In genomic region chr10:115355162-115355760, GRCh38 we compare ENCODE assay signal across 8 cellular contexts.
DNase-seq lines count a peak whose midpoint lies in the region; ATAC-seq, FAIRE-seq and TF ChIP-seq lines count a peak whose summit lies in the region.

No MANE protein-coding gene starts in this region.

- H3K27me3 Mint-ChIP-seq in activated CD8-positive, alpha-beta memory T cell treated with anti-CD3 and anti-CD28 coated beads, Interleukin-2, amount 10 ng/mL, durations not matched to agents 7 days and 5 days, result no peaks in the 10 kb centered on the region
- H3K27me3 Mint-ChIP-seq in neural progenitor cell (ENCODE audit: insufficient read depth, low read depth), result no peaks in the 10 kb centered on the region

- H3K36me3 Mint-ChIP-seq in activated CD8-positive, alpha-beta memory T cell treated with anti-CD3 and anti-CD28 coated beads, Interleukin-2, amount 10 ng/mL, durations not matched to agents 7 days and 5 days, result no peaks in the 10 kb centered on the region
- no peaks in the 10 kb centered on the region for H3K36me3 Mint-ChIP-seq in neural progenitor cell

- no peaks in the 10 kb centered on the region for H3K9me2 ChIP-seq in PC-9 (ENCODE audit: insufficient read depth)

- no peaks in the 10 kb centered on the region for H3K79me2 ChIP-seq in PC-9 (ENCODE audit: low read depth)
- no peaks in the 10 kb centered on the region for H3K79me2 ChIP-seq in endothelial cell of umbilical vein (ENCODE audit: control insufficient read depth, insufficient read depth, low read length)
- no peaks in the 10 kb centered on the region for H3K79me2 ChIP-seq in neural progenitor cell (ENCODE audit: low read depth)

- H3K4me3 Mint-ChIP-seq in activated CD8-positive, alpha-beta memory T cell treated with anti-CD3 and anti-CD28 coated beads, Interleukin-2, amount 10 ng/mL, durations not matched to agents 7 days and 5 days, result no peak overlapping the region
- H3K4me3 Mint-ChIP-seq in neural progenitor cell, result no peak overlapping the region

- H3K4me1 Mint-ChIP-seq in activated CD8-positive, alpha-beta memory T cell treated with anti-CD3 and anti-CD28 coated beads, Interleukin-2, amount 10 ng/mL, durations not matched to agents 7 days and 5 days, result no peaks in the 10 kb centered on the region
- H3K4me1 Mint-ChIP-seq in neural progenitor cell, result no peaks in the 10 kb centered on the region

- TF ChIP-seq RAD21 in Ishikawa (IDR thresholded peaks at IDR 0.05; ENCODE audit: low read depth), result peak; percentile 96

- no TSS peak for BruUV-seq in PC-9 (replicated peaks; lab: Mats Ljungman, UMichigan)
- BruUV-seq in endothelial cell of umbilical vein (replicated peaks; lab: Mats Ljungman, UMichigan), result no TSS peak

- POLR2A ChIA-PET in PC-9 (lab: Charles Lee; ENCODE audit: unreplicated experiment), result no interaction called here
- POLR2A ChIA-PET in endothelial cell of umbilical vein (lab: Charles Lee), result no interaction called here

- intact Hi-C loops in PC-9 (cut with micrococcal nuclease; ENCODE audit: unreplicated experiment) (loop anchor here (1.0 to 10.0 kb wide), 4 partner anchors 934 to 1820 kb away; no protein-coding TSS in a partner anchor), endothelial cell of umbilical vein (cut with micrococcal nuclease) (loop anchor here (1.0 kb wide), 4 partner anchors 62 to 1135 kb away; no protein-coding TSS in a partner anchor)

- no peak overlapping the region for H3K27ac Mint-ChIP-seq in activated CD8-positive, alpha-beta memory T cell treated with anti-CD3 and anti-CD28 coated beads, Interleukin-2, amount 10 ng/mL, durations not matched to agents 7 days and 5 days
- H3K27ac Mint-ChIP-seq in neural progenitor cell, result no peak overlapping the region

- H2AFZ ChIP-seq in PC-9 (no peak overlapping the region), endothelial cell of umbilical vein (ENCODE audit: low read depth, low read length) (no peak overlapping the region), neural progenitor cell (replicated peaks) (no peak overlapping the region)

- H3K27me3 ChIP-seq in PC-9 (ENCODE audit: insufficient read depth, low read depth) (no peaks in the 10 kb centered on the region), endothelial cell of umbilical vein (ENCODE audit: control insufficient read depth in 2 of 2, insufficient read depth in 2 of 2, low read length in 2 of 2) (no peaks in the 10 kb centered on the region), neural progenitor cell (no peaks in the 10 kb centered on the region)

- H3K9ac ChIP-seq in endothelial cell of umbilical vein (replicated peaks; ENCODE audit: extremely low read depth, insufficient read depth, low read length) (no peak overlapping the region), neural progenitor cell (no peak overlapping the region)

- peak; percentile 66 for FAIRE-seq in endothelial cell of umbilical vein (lab: Jason Lieb, UNC)

- no peak overlapping the region for H3K4me2 ChIP-seq in PC-9
- H3K4me2 ChIP-seq in endothelial cell of umbilical vein (ENCODE audit: insufficient read depth, low read length), result no peak overlapping the region
- H3K4me2 ChIP-seq in neural progenitor cell, result no peak overlapping the region

- no peaks in the 10 kb centered on the region for H3K9me1 ChIP-seq in endothelial cell of umbilical vein (replicated peaks; ENCODE audit: control insufficient read depth, extremely low read depth, insufficient read depth, low read length)

- H3K27ac ChIP-seq in PC-9 (no peak overlapping the region), endothelial cell of umbilical vein (ENCODE audit: insufficient read depth, low read depth, low read length) (no peak overlapping the region), neural progenitor cell (no peak overlapping the region)

- no peaks in the 10 kb centered on the region for H3K9me3 Mint-ChIP-seq in activated CD8-positive, alpha-beta memory T cell treated with anti-CD3 and anti-CD28 coated beads, Interleukin-2, amount 10 ng/mL, durations not matched to agents 7 days and 5 days (ENCODE audit: low read depth)
- no peaks in the 10 kb centered on the region for H3K9me3 Mint-ChIP-seq in neural progenitor cell

- TF ChIP-seq POLR2A in endothelial cell of umbilical vein (IDR thresholded peaks at IDR 0.05; ENCODE audit: low read depth, low read length), result no peak

- H3F3A ChIP-seq in PC-9 (ENCODE audit: insufficient read depth, low read depth), result no peaks in the 10 kb centered on the region
- H3F3A ChIP-seq in neural progenitor cell (ENCODE audit: low read depth), result no peaks in the 10 kb centered on the region

- CTCF ChIA-PET in activated CD8-positive, alpha-beta memory T cell treated with anti-CD3 and anti-CD28 coated beads, Interleukin-2, amount 10 ng/mL, durations not matched to agents 7 days and 5 days (lab: Charles Lee), result no interaction called here
- CTCF ChIA-PET in PC-9 (lab: Charles Lee) (no interaction called here), endothelial cell of umbilical vein (lab: Charles Lee) (no interaction called here)

- H4K20me1 ChIP-seq in PC-9 (ENCODE audit: insufficient read depth) (no peaks in the 10 kb centered on the region), endothelial cell of umbilical vein (replicated peaks; ENCODE audit: control insufficient read depth, extremely low read depth, insufficient read depth, low read length) (no peaks in the 10 kb centered on the region), neural progenitor cell (ENCODE audit: low read depth) (no peaks in the 10 kb centered on the region)

- TF ChIP-seq EP300 in Ishikawa (IDR thresholded peaks at IDR 0.05; ENCODE audit: borderline replicate concordance), result no peak

- dilution Hi-C loops in endothelial cell of umbilical vein (cut with MboI; ENCODE audit: extremely low pct_ligation_motif_present, low sequenced_read_pairs), result no loop called here

- H3K4me3 ChIP-seq in PC-9 (no peak overlapping the region), endothelial cell of umbilical vein (replicated peaks in 1 of 3; ENCODE audit: insufficient read depth in 1 of 3, low read depth in 1 of 3, low read length in 3 of 3) (no peak overlapping the region), neural progenitor cell (no peak overlapping the region)

- H3K4me1 ChIP-seq in PC-9 (replicated peaks; ENCODE audit: insufficient read depth) (no peaks in the 10 kb centered on the region), endothelial cell of umbilical vein (ENCODE audit: control insufficient read depth, extremely low read depth, insufficient read depth, low read length) (no peaks in the 10 kb centered on the region), neural progenitor cell (no peaks in the 10 kb centered on the region)

- TF ChIP-seq CTCF in PC-9 (conservative IDR thresholded peaks at IDR 0.05) (peak; percentile 73), endothelial cell of umbilical vein (IDR thresholded peaks at IDR 0.05; ENCODE audit: extremely low read depth in 1 of 2, insufficient read depth in 1 of 2, low read depth in 1 of 2, low read length in 2 of 2) (peak; percentile 43 to 63), neural progenitor cell (IDR thresholded peaks at IDR 0.05) (peak; percentile 91)

- ATAC-seq in activated CD8-positive, alpha-beta memory T cell treated with anti-CD3 and anti-CD28 coated beads, Interleukin-2, amount 10 ng/mL, durations not matched to agents 7 days and 5 days, result peak; percentile 27
- peak; percentile 83 for ATAC-seq in GM21576 (IDR thresholded peaks at IDR 0.05; ENCODE audit: unreplicated experiment)
- no peak for ATAC-seq in HG03095 (IDR thresholded peaks at IDR 0.05; ENCODE audit: unreplicated experiment)

- no peaks in the 10 kb centered on the region for H3K36me3 ChIP-seq in PC-9 (ENCODE audit: low read depth)
- no peaks in the 10 kb centered on the region for H3K36me3 ChIP-seq in endothelial cell of umbilical vein (ENCODE audit: control insufficient read depth in 2 of 2, extremely low read depth in 1 of 2, insufficient read depth in 2 of 2, low read length in 2 of 2)
- no peaks in the 10 kb centered on the region for H3K36me3 ChIP-seq in neural progenitor cell

- DNase-seq in activated CD8-positive, alpha-beta memory T cell treated with anti-CD3 and anti-CD28 coated beads, Interleukin-2, amount 10 ng/mL, durations not matched to agents 7 days and 5 days, result no peak
- no peak for DNase-seq in activated CD8-positive, alpha-beta memory T cell treated with anti-CD3 and anti-CD28 coated beads, Interleukin-2, amount 50 U/mL, for 4 hours
- peak in 1 of 2 experiments; percentile 20 for DNase-seq in PC-9
- DNase-seq in endothelial cell of umbilical vein (ENCODE audit: low read depth, low spot score), result peak; percentile 49
- peak; percentile 85 for DNase-seq in neural progenitor cell (ENCODE audit: low spot score)

- H3K9me3 ChIP-seq in PC-9 (ENCODE audit: insufficient read depth, low read depth) (no peaks in the 10 kb centered on the region), endothelial cell of umbilical vein (replicated peaks; ENCODE audit: control insufficient read depth, insufficient read depth, low read length) (no peaks in the 10 kb centered on the region), neural progenitor cell (ENCODE audit: low read depth) (no peaks in the 10 kb centered on the region)

TF ChIP-seq in Ishikawa, 13 proteins besides CTCF, POLR2A, EP300 and RAD21 (continues in another document):
- TF ChIP-seq TEAD4 (IDR thresholded peaks at IDR 0.05), result peak; percentile 42; the same call in 1 of the 2 replicates

TF ChIP-seq in endothelial cell of umbilical vein, 7 proteins besides CTCF, POLR2A, EP300 and RAD21:
- TF ChIP-seq GATA2 (IDR thresholded peaks at IDR 0.05; ENCODE audit: insufficient read depth, insufficient read length, low read depth, low read length) (no peak), MYC (IDR thresholded peaks at IDR 0.05; ENCODE audit: low read depth, low read length) (no peak)

Comparison
In these comparisons a context has a peak if more than half of its experiments do, and no peak if none do; other contexts are left out.
1. DNase-seq: peak in endothelial cell of umbilical vein (single experiment) and neural progenitor cell (single experiment); none in activated CD8-positive, alpha-beta memory T cell treated with anti-CD3 and anti-CD28 coated beads, Interleukin-2, amount 10 ng/mL, durations not matched to agents 7 days and 5 days (single experiment) and activated CD8-positive, alpha-beta memory T cell treated with anti-CD3 and anti-CD28 coated beads, Interleukin-2, amount 50 U/mL, for 4 hours (single experiment).
2. Peak in every context shown above with its lines, with median percentiles within 50 percentile points of each other: CTCF ChIP-seq.